ENCODE assay signal across 15 cellular contexts in genomic region chr7:70744414-70744942, GRCh38.
"Had no signal": no experiment of that assay in that cellular context is flagged by ENCODE, and none has a peak within 500 bp of the region (broad histone marks: within the 10 kb centered on the region; RNA-seq: fewer than 3 reads in every experiment).

No MANE protein-coding gene starts in this region.

- H3K9me3 ChIP-seq: colonic mucosa, sigmoid colon, spleen, stomach, thoracic aorta had no signal

- H3K4me3 Mint-ChIP-seq: nephron had no signal

- H3K9me3 Mint-ChIP-seq: activated T-helper 2 cell treated with anti-CD3 and anti-CD28 coated beads, Interferon-gamma antibody, Interleukin-2, Interleukin-4, amounts not matched to agents 10 μg/mL and 5 μg/mL and 100 μg/mL, durations not matched to agents 14 hours and 24 hours and 36 hours; nephron had no signal

- H3K27ac Mint-ChIP-seq: activated T-helper 2 cell treated with anti-CD3 and anti-CD28 coated beads, Interferon-gamma antibody, Interleukin-2, Interleukin-4, amounts not matched to agents 10 μg/mL and 5 μg/mL and 100 μg/mL, durations not matched to agents 14 hours and 24 hours and 36 hours had no signal

- DNase-seq: activated CD4-positive, alpha-beta T cell treated with anti-CD3 and anti-CD28 coated beads for 1 hour; activated CD4-positive, alpha-beta T cell treated with anti-CD3 and anti-CD28 coated beads, Interleukin-2, amount 50 U/mL, for 48 hours; activated naive CD4-positive, alpha-beta T cell treated with anti-CD3 and anti-CD28 coated beads, Interleukin-2, amount 50 U/mL, for 16 hours; activated T-cell treated with anti-CD3 and anti-CD28 coated beads, Interleukin-2, amount 50 U/mL, for 1 hour; colonic mucosa; foreskin fibroblast; mesendoderm; sigmoid colon; spleen; stimulated activated CD4-positive, alpha-beta T cell treated with anti-CD3 and anti-CD28 coated beads, Interleukin-1b, Interleukin-23, amount 100 ng/mL, for 48 hours; stomach; T-helper 1 cell had no signal
